ENCODE assay signal across 11 cellular contexts in genomic region chr5:81626524-81626923, GRCh38.
DNase-seq lines count a peak whose midpoint lies in the region; ATAC-seq and TF ChIP-seq lines count a peak whose summit lies in the region.
"Had no signal": no experiment of that assay in that cellular context is flagged by ENCODE, and none has a peak within 500 bp of the region (broad histone marks: within the 10 kb centered on the region; RNA-seq: fewer than 3 reads in every experiment).

No MANE protein-coding gene starts in this region.

- peaks cover 4% of the 10 kb centered on the region for H3K4me1 Mint-ChIP-seq in activated T-cell treated with anti-CD3 and anti-CD28 coated beads, Interleukin-2, amount 50 U/mL, for 4 hours (ENCODE audit: low read depth)

- ATAC-seq in left colon (peak; percentile 47), aorta (ENCODE audit: low FRiP score) (no peak)
- no peak for ATAC-seq in activated T-cell treated with anti-CD3 and anti-CD28 coated beads, Interleukin-2, amount 50 U/mL, for 4 hours

- H3K36me3 Mint-ChIP-seq in activated T-cell treated with anti-CD3 and anti-CD28 coated beads, Interleukin-2, amount 50 U/mL, for 4 hours (ENCODE audit: insufficient read depth) = peaks cover 9% of the 10 kb centered on the region

- WGBS in aorta, 2 donors = 12 to 29% methylated on average over 1 of the region's 1 CpG

- H3K4me3 ChIP-seq in BLaER1 (no peak overlapping the region), astrocyte of the spinal cord (ENCODE audit: low read depth, low read length) (no peak overlapping the region), aorta (ENCODE audit: low read length in 2 of 2) (no peak overlapping the region)

- H3K36me3 ChIP-seq in BLaER1 = peaks cover 37% of the 10 kb centered on the region
- H3K36me3 ChIP-seq in aorta (ENCODE audit: control insufficient read depth in 1 of 2, insufficient read depth in 2 of 2, low read length in 1 of 2) = no peaks in the 10 kb centered on the region

- peaks cover 39% of the 10 kb centered on the region for H3K9me3 ChIP-seq in BLaER1
- H3K9me3 ChIP-seq in aorta (ENCODE audit: control insufficient read depth, low read length) = no peaks in the 10 kb centered on the region

- no peak for TF ChIP-seq CTCF in astrocyte of the spinal cord (IDR thresholded peaks at IDR 0.05; ENCODE audit: low read depth, low read length)

- no peak overlapping the region for H3K4me3 Mint-ChIP-seq in activated T-cell treated with anti-CD3 and anti-CD28 coated beads, Interleukin-2, amount 50 U/mL, for 4 hours
- H3K4me3 Mint-ChIP-seq: naive B cell had no signal

- H3K9me3 Mint-ChIP-seq in activated T-cell treated with anti-CD3 and anti-CD28 coated beads, Interleukin-2, amount 50 U/mL, for 4 hours = no peaks in the 10 kb centered on the region

- H3K9ac ChIP-seq in BLaER1 = no peak overlapping the region

- H3K27me3 Mint-ChIP-seq in activated T-cell treated with anti-CD3 and anti-CD28 coated beads, Interleukin-2, amount 50 U/mL, for 4 hours (ENCODE audit: low read depth) = no peaks in the 10 kb centered on the region
- H3K27me3 Mint-ChIP-seq: naive B cell had no signal

- in situ Hi-C loops in astrocyte of the spinal cord (cut with HindIII; ENCODE audit: low sequenced_read_pairs) = no loop called here

- H3K4me1 ChIP-seq in BLaER1 = peaks cover 53% of the 10 kb centered on the region
- no peaks in the 10 kb centered on the region for H3K4me1 ChIP-seq in aorta (ENCODE audit: control insufficient read depth in 1 of 2, insufficient read depth in 2 of 2, low read length in 2 of 2)

- intact Hi-C loops in left colon (cut with DNase I, micrococcal nuclease) = no loop called here
- intact Hi-C loops in aorta (cut with DNase I) = no loop called here

- H3K27ac ChIP-seq in BLaER1 (no peak overlapping the region), aorta (ENCODE audit: low read depth in 1 of 2, low read length in 2 of 2) (no peak overlapping the region)

- peak overlapping the region; percentile 12; the same call in 1 of the 2 replicates for H3K4me2 ChIP-seq in BLaER1

- DNase-seq in HuH-7 (ENCODE audit: low spot score) = peak; percentile 21
- peak; percentile 75 for DNase-seq in astrocyte of the spinal cord (ENCODE audit: low read depth, low spot score)
- DNase-seq in left colon = no peak
- no peak for DNase-seq in activated T-cell treated with anti-CD3 and anti-CD28 coated beads, Interleukin-2, amount 50 U/mL, for 4 hours
- no peak for DNase-seq in activated naive CD4-positive, alpha-beta T cell (lab: John Stamatoyannopoulos, UW)
- DNase-seq in effector CD4-positive, alpha-beta T cell = no peak
- no peak for DNase-seq in aorta
- DNase-seq: activated T-cell treated with anti-CD3 and anti-CD28 coated beads, Interleukin-2, amount 50 U/mL, for 48 hours; naive B cell; NCI-H1417 treated with DMSO at 0.1 percent for 48 hours had no signal

- H4K20me1 ChIP-seq in BLaER1 = no peaks in the 10 kb centered on the region

- H3K27me3 ChIP-seq in BLaER1 = no peaks in the 10 kb centered on the region
- no peaks in the 10 kb centered on the region for H3K27me3 ChIP-seq in aorta (ENCODE audit: control insufficient read depth in 1 of 2, insufficient read depth in 2 of 2, low read length in 1 of 2)

Comparison
In these comparisons a context has a peak if more than half of its experiments do, and no peak if none do; other contexts are left out.
1. DNase-seq: peak in HuH-7 (single experiment) and astrocyte of the spinal cord (single experiment); none in left colon (0 of 2), activated T-cell treated with anti-CD3 and anti-CD28 coated beads, Interleukin-2, amount 50 U/mL, for 4 hours (single experiment), activated naive CD4-positive, alpha-beta T cell (0 of 4), effector CD4-positive, alpha-beta T cell (single experiment) and aorta (0 of 2).